ENCODE assay signal across 38 cellular contexts in genomic region chr2:13515254-13515653, GRCh38.
"Had no signal": no experiment of that assay in that cellular context is flagged by ENCODE, and none has a peak within 500 bp of the region (broad histone marks: within the 10 kb centered on the region; RNA-seq: fewer than 3 reads in every experiment).

No MANE protein-coding gene starts in this region.

- H3K27ac ChIP-seq: adrenal gland, cardiac muscle cell, VCaP had no signal

- H3K36me3 Mint-ChIP-seq: activated CD4-positive, alpha-beta memory T cell treated with anti-CD3 and anti-CD28 coated beads for 36 hours; activated naive CD4-positive, alpha-beta T cell treated with anti-CD3 and anti-CD28 coated beads, Interleukin-2, amount 50 U/mL, for 72 hours; activated naive CD8-positive, alpha-beta T cell treated with anti-CD3 and anti-CD28 coated beads for 36 hours; brain had no signal

- H3K27me3 ChIP-seq: adrenal gland, cardiac muscle cell had no signal

- DNase-seq: activated B cell treated with CpG ODN at 0.5 μM for 24 hours; activated CD4-positive, alpha-beta memory T cell treated with anti-CD3 and anti-CD28 coated beads for 36 hours; activated CD4-positive, alpha-beta T cell treated with anti-CD3 and anti-CD28 coated beads for 4 hours; activated CD4-positive, alpha-beta T cell treated with anti-CD3 and anti-CD28 coated beads, Interleukin-2, amount 10 ng/mL, durations not matched to agents 24 days and 14 days; activated CD4-positive, alpha-beta T cell treated with anti-CD3 and anti-CD28 coated beads, Interleukin-2, amount 50 U/mL, for 1 hour; activated CD4-positive, alpha-beta T cell treated with anti-CD3 and anti-CD28 coated beads, Interleukin-2, amount 50 U/mL, for 4 hours; activated CD4-positive, CD25-positive, alpha-beta regulatory T cell treated with anti-CD3 and anti-CD28 coated beads, Interleukin-2, amount 50 U/mL, for 72 hours; activated CD8-positive, alpha-beta memory T cell treated with anti-CD3 and anti-CD28 coated beads, Interleukin-2, amount 50 U/mL, for 4 hours; activated CD8-positive, alpha-beta T cell treated with anti-CD3 and anti-CD28 coated beads for 36 hours; activated effector memory CD4-positive, alpha-beta T cell treated with anti-CD3 and anti-CD28 coated beads, Interleukin-2, amount 50 U/mL, for 16 hours; activated gamma-delta T cell treated with Interleukin-2 at 50 U/mL for 16 hours; activated naive CD4-positive, alpha-beta T cell; activated naive CD4-positive, alpha-beta T cell treated with anti-CD3 and anti-CD28 coated beads for 36 hours; activated naive CD4-positive, alpha-beta T cell treated with anti-CD3 and anti-CD28 coated beads, Interleukin-2, amount 50 U/mL, for 16 hours; activated naive CD8-positive, alpha-beta T cell treated with anti-CD3 and anti-CD28 coated beads for 36 hours; activated T-cell treated with anti-CD3 and anti-CD28 coated beads for 4 hours; activated T-cell treated with anti-CD3 and anti-CD28 coated beads, Interleukin-2, amount 50 U/mL, for 1 hour; activated T-cell treated with anti-CD3 and anti-CD28 coated beads, Interleukin-2, amount 50 U/mL, for 4 hours; activated T-cell treated with anti-CD3 and anti-CD28 coated beads, Interleukin-2, amount 50 U/mL, for 72 hours; adrenal gland; amniotic stem cell; aorta; caudate nucleus; cerebellar nuclear complex; T-helper 1 cell; T-helper 2 cell; T-helper 9 cell had no signal

- H3K9me3 Mint-ChIP-seq: activated B cell treated with CpG ODN at 0.5 μM for 24 hours; activated CD4-positive, alpha-beta memory T cell treated with anti-CD3 and anti-CD28 coated beads for 36 hours; activated CD4-positive, alpha-beta T cell treated with anti-CD3 and anti-CD28 coated beads, Interleukin-2, amount 10 ng/mL, durations not matched to agents 24 days and 14 days; activated CD8-positive, alpha-beta T cell treated with anti-CD3 and anti-CD28 coated beads for 36 hours; activated naive CD4-positive, alpha-beta T cell treated with anti-CD3 and anti-CD28 coated beads for 36 hours; activated naive CD8-positive, alpha-beta T cell treated with anti-CD3 and anti-CD28 coated beads for 36 hours; activated T-cell treated with anti-CD3 and anti-CD28 coated beads, Interleukin-2, amount 50 U/mL, for 4 hours; activated T-helper 1 cell treated with anti-CD3 and anti-CD28 coated beads, Interleukin-12 subunit alpha, Interleukin-12 subunit beta, Interleukin-2, Interleukin-4 antibody, amounts not matched to agents 30 ng/mL and 10 ng/mL and 1 ng/mL, durations not matched to agents 14 hours and 24 hours and 36 hours; activated T-helper 17 cell treated with anti-CD3 and anti-CD28 coated beads, Interleukin-2, amount 50 U/mL, for 72 hours; T-helper 2 cell treated with Interferon-gamma antibody and Interleukin-4, amounts not matched to agents 5 μg/mL and 100 μg/mL, for 36 hours had no signal

- H3K4me3 Mint-ChIP-seq: activated B cell treated with CpG ODN at 0.5 μM for 24 hours; activated CD4-positive, alpha-beta memory T cell treated with anti-CD3 and anti-CD28 coated beads for 36 hours; activated CD4-positive, alpha-beta T cell treated with anti-CD3 and anti-CD28 coated beads, Interleukin-2, amount 10 ng/mL, durations not matched to agents 24 days and 14 days; activated CD8-positive, alpha-beta T cell treated with anti-CD3 and anti-CD28 coated beads for 36 hours; activated naive CD4-positive, alpha-beta T cell treated with anti-CD3 and anti-CD28 coated beads for 36 hours; activated naive CD8-positive, alpha-beta T cell treated with anti-CD3 and anti-CD28 coated beads for 36 hours; activated T-cell treated with anti-CD3 and anti-CD28 coated beads, Interleukin-2, amount 50 U/mL, for 4 hours; activated T-cell treated with anti-CD3 and anti-CD28 coated beads, Interleukin-2, amount 50 U/mL, for 72 hours; activated T-helper 1 cell treated with anti-CD3 and anti-CD28 coated beads, Interleukin-12 subunit alpha, Interleukin-12 subunit beta, Interleukin-2, Interleukin-4 antibody, amounts not matched to agents 30 ng/mL and 10 ng/mL and 1 ng/mL, durations not matched to agents 14 hours and 24 hours and 36 hours; activated T-helper 17 cell treated with anti-CD3 and anti-CD28 coated beads, Interleukin-2, amount 50 U/mL, for 72 hours; brain; central memory CD8-positive, alpha-beta T cell; T-helper 1 cell treated with Interleukin-12 subunit alpha and Interleukin-12 subunit beta and Interleukin-4 antibody, amounts not matched to agents 30 μg/mL and 1 μg/mL, for 36 hours; T-helper 2 cell treated with Interferon-gamma antibody and Interleukin-4, amounts not matched to agents 5 μg/mL and 100 μg/mL, for 36 hours had no signal

- H3K27me3 Mint-ChIP-seq: activated B cell treated with CpG ODN at 0.5 μM for 24 hours; activated CD4-positive, alpha-beta memory T cell treated with anti-CD3 and anti-CD28 coated beads for 36 hours; activated CD4-positive, alpha-beta T cell treated with anti-CD3 and anti-CD28 coated beads, Interleukin-2, amount 10 ng/mL, durations not matched to agents 24 days and 14 days; activated CD8-positive, alpha-beta T cell treated with anti-CD3 and anti-CD28 coated beads for 36 hours; activated naive CD8-positive, alpha-beta T cell treated with anti-CD3 and anti-CD28 coated beads for 36 hours; activated T-helper 17 cell treated with anti-CD3 and anti-CD28 coated beads, Interleukin-2, amount 50 U/mL, for 72 hours; central memory CD8-positive, alpha-beta T cell had no signal

- H3K4me3 ChIP-seq: adrenal gland, cardiac muscle cell had no signal

- ATAC-seq: activated CD8-positive, alpha-beta T cell treated with anti-CD3 and anti-CD28 coated beads for 36 hours; activated naive CD4-positive, alpha-beta T cell treated with anti-CD3 and anti-CD28 coated beads, Interleukin-2, amount 50 U/mL, for 72 hours; activated T-cell treated with anti-CD3 and anti-CD28 coated beads, Interleukin-2, amount 50 U/mL, for 4 hours; activated T-cell treated with anti-CD3 and anti-CD28 coated beads, Interleukin-2, amount 50 U/mL, for 72 hours; activated T-helper 17 cell treated with anti-CD3 and anti-CD28 coated beads, Interleukin-2, amount 50 U/mL, for 72 hours had no signal

- H3K36me3 ChIP-seq: adrenal gland, cardiac muscle cell had no signal

- H3K4me1 Mint-ChIP-seq: activated B cell treated with CpG ODN at 0.5 μM for 24 hours; activated CD4-positive, alpha-beta T cell treated with anti-CD3 and anti-CD28 coated beads, Interleukin-2, amount 10 ng/mL, durations not matched to agents 24 days and 14 days; activated naive CD8-positive, alpha-beta T cell treated with anti-CD3 and anti-CD28 coated beads for 36 hours; activated T-helper 17 cell treated with anti-CD3 and anti-CD28 coated beads, Interleukin-2, amount 50 U/mL, for 72 hours; brain; central memory CD8-positive, alpha-beta T cell had no signal

- FAIRE-seq: bronchial epithelial cell, TTC549 had no signal

- H3K4me1 ChIP-seq: adrenal gland had no signal

- H3K27ac Mint-ChIP-seq: activated B cell treated with CpG ODN at 0.5 μM for 24 hours; activated CD4-positive, alpha-beta memory T cell treated with anti-CD3 and anti-CD28 coated beads for 36 hours; activated CD4-positive, alpha-beta T cell treated with anti-CD3 and anti-CD28 coated beads, Interleukin-2, amount 10 ng/mL, durations not matched to agents 24 days and 14 days; activated CD8-positive, alpha-beta T cell treated with anti-CD3 and anti-CD28 coated beads for 36 hours; activated naive CD4-positive, alpha-beta T cell treated with anti-CD3 and anti-CD28 coated beads for 36 hours; activated naive CD4-positive, alpha-beta T cell treated with anti-CD3 and anti-CD28 coated beads, Interleukin-2, amount 50 U/mL, for 72 hours; activated naive CD8-positive, alpha-beta T cell treated with anti-CD3 and anti-CD28 coated beads for 36 hours; activated T-cell treated with anti-CD3 and anti-CD28 coated beads, Interleukin-2, amount 50 U/mL, for 72 hours; activated T-helper 1 cell treated with anti-CD3 and anti-CD28 coated beads, Interleukin-12 subunit alpha, Interleukin-12 subunit beta, Interleukin-2, Interleukin-4 antibody, amounts not matched to agents 30 ng/mL and 10 ng/mL and 1 ng/mL, durations not matched to agents 14 hours and 24 hours and 36 hours; activated T-helper 17 cell treated with anti-CD3 and anti-CD28 coated beads, Interleukin-2, amount 50 U/mL, for 72 hours; brain; T-helper 1 cell treated with Interleukin-12 subunit alpha and Interleukin-12 subunit beta and Interleukin-4 antibody, amounts not matched to agents 30 μg/mL and 1 μg/mL, for 36 hours; T-helper 2 cell treated with Interferon-gamma antibody and Interleukin-4, amounts not matched to agents 5 μg/mL and 100 μg/mL, for 36 hours had no signal
